40 cellular contexts compared by ENCODE assay signal in genomic region chr20:33072362-33072761, GRCh38. TPM values are rescaled to one million over a fixed set of nuclear protein-coding genes. Genes with fewer than 3 reads are reported as not detected.
"Had no signal": no experiment of that assay in that cellular context is flagged by ENCODE, and none has a peak within 500 bp of the region (broad histone marks: within the 10 kb centered on the region; RNA-seq: fewer than 3 reads in every experiment).

No MANE protein-coding gene starts in this region.

- H3K36me3 ChIP-seq: adrenal gland, ascending aorta, brain microvascular endothelial cell, breast epithelium, cardiac muscle cell had no signal

- H3K27ac ChIP-seq: adrenal gland, ascending aorta, body of pancreas, brain microvascular endothelial cell, breast epithelium, cardiac muscle cell had no signal

- ATAC-seq: activated naive CD4-positive, alpha-beta T cell treated with anti-CD3 and anti-CD28 coated beads, Interleukin-2, amount 50 U/mL, for 72 hours; activated naive CD8-positive, alpha-beta T cell treated with anti-CD3 and anti-CD28 coated beads, Interleukin-2, amount 50 U/mL, for 24 hours; activated T-cell treated with anti-CD3 and anti-CD28 coated beads, Interleukin-2, amount 50 U/mL, for 4 hours; activated T-cell treated with anti-CD3 and anti-CD28 coated beads, Interleukin-2, amount 50 U/mL, for 72 hours; activated T-helper 17 cell treated with anti-CD3 and anti-CD28 coated beads, Interleukin-2, amount 50 U/mL, for 72 hours; body of pancreas had no signal

- H3K4me1 ChIP-seq: adrenal gland, ascending aorta, body of pancreas, breast epithelium had no signal

- DNase-seq: activated effector memory CD4-positive, alpha-beta T cell treated with anti-CD3 and anti-CD28 coated beads, Interleukin-2, amount 50 U/mL, for 16 hours; activated effector memory CD4-positive, alpha-beta T cell treated with Interleukin-2 at 50 U/mL for 16 hours; activated gamma-delta T cell; activated gamma-delta T cell treated with Interleukin-2 at 50 U/mL for 16 hours; activated naive CD4-positive, alpha-beta T cell; activated naive CD4-positive, alpha-beta T cell treated with anti-CD3 and anti-CD28 coated beads for 36 hours; activated naive CD4-positive, alpha-beta T cell treated with anti-CD3 and anti-CD28 coated beads, Interleukin-2, amount 10 ng/mL, durations not matched to agents 7 days and 5 days; activated naive CD4-positive, alpha-beta T cell treated with anti-CD3 and anti-CD28 coated beads, Interleukin-2, amount 50 U/mL, for 16 hours; activated naive CD4-positive, alpha-beta T cell treated with Interleukin-2 at 50 U/mL for 16 hours; activated naive CD8-positive, alpha-beta T cell treated with anti-CD3 and anti-CD28 coated beads for 36 hours; activated naive CD8-positive, alpha-beta T cell treated with anti-CD3 and anti-CD28 coated beads, Interleukin-2, amount 10 ng/mL, durations not matched to agents 7 days and 5 days; activated naive CD8-positive, alpha-beta T cell treated with anti-CD3 and anti-CD28 coated beads, Interleukin-2, amount 50 U/mL, for 24 hours; activated T-cell treated with anti-CD3 and anti-CD28 coated beads, Interleukin-2, amount 50 U/mL, for 1 hour; activated T-cell treated with anti-CD3 and anti-CD28 coated beads, Interleukin-2, amount 50 U/mL, for 24 hours; activated T-cell treated with anti-CD3 and anti-CD28 coated beads, Interleukin-2, amount 50 U/mL, for 4 hours; activated T-cell treated with anti-CD3 and anti-CD28 coated beads, Interleukin-2, amount 50 U/mL, for 48 hours; activated T-cell treated with anti-CD3 and anti-CD28 coated beads, Interleukin-2, amount 50 U/mL, for 72 hours; adrenal gland; amniotic stem cell; amygdala; anterior cingulate cortex; body of pancreas; brain microvascular endothelial cell; caudate nucleus; central memory CD4-positive, alpha-beta T cell; cerebellar nuclear complex had no signal

- H3K27me3 ChIP-seq: ascending aorta, body of pancreas, brain microvascular endothelial cell had no signal

- H3K4me3 ChIP-seq: adrenal gland, ascending aorta, body of pancreas, breast epithelium, cardiac muscle cell had no signal

- H3K9me3 ChIP-seq: adrenal gland, ascending aorta, body of pancreas, breast epithelium had no signal

RNA-seq across cellular contexts. Expression of gene BPIFB4, which starts 7.1 kb away (rescaled TPM):
- total RNA-seq: activated naive CD4-positive, alpha-beta T cell treated with anti-CD3 and anti-CD28 coated beads for 36 hours; activated naive CD4-positive, alpha-beta T cell treated with anti-CD3 and anti-CD28 coated beads, Interleukin-2, amount 50 U/mL, for 72 hours; activated naive CD8-positive, alpha-beta T cell treated with anti-CD3 and anti-CD28 coated beads for 36 hours; activated naive CD8-positive, alpha-beta T cell treated with anti-CD3 and anti-CD28 coated beads, Interleukin-2, amount 10 ng/mL, durations not matched to agents 7 days and 5 days; activated T-cell treated with anti-CD3 and anti-CD28 coated beads, Interleukin-2, amount 50 U/mL, for 4 hours; activated T-cell treated with anti-CD3 and anti-CD28 coated beads, Interleukin-2, amount 50 U/mL, for 72 hours; activated T-helper 1 cell treated with anti-CD3 and anti-CD28 coated beads, Interleukin-12 subunit alpha, Interleukin-12 subunit beta, Interleukin-2, Interleukin-4 antibody, amounts not matched to agents 30 ng/mL and 10 ng/mL and 1 ng/mL, durations not matched to agents 14 hours and 24 hours and 36 hours; activated T-helper 17 cell treated with anti-CD3 and anti-CD28 coated beads, Interleukin-2, amount 50 U/mL, for 72 hours; activated T-helper 2 cell treated with anti-CD3 and anti-CD28 coated beads, Interferon-gamma antibody, Interleukin-2, Interleukin-4, amounts not matched to agents 10 μg/mL and 5 μg/mL and 100 μg/mL, durations not matched to agents 14 hours and 24 hours and 36 hours; adrenal gland; aorta; ascending aorta; astrocyte; body of pancreas; breast epithelium; bronchial epithelial cell; cardiac muscle cell; cardiac septum; cerebellum; chondrocyte had no signal
- polyA plus RNA-seq: aorta, cardiac muscle cell had no signal

RNA-seq across cellular contexts. Expression of gene BPIFB3, which starts 18.7 kb away (rescaled TPM):
- total RNA-seq: activated naive CD4-positive, alpha-beta T cell treated with anti-CD3 and anti-CD28 coated beads for 36 hours; activated naive CD4-positive, alpha-beta T cell treated with anti-CD3 and anti-CD28 coated beads, Interleukin-2, amount 50 U/mL, for 72 hours; activated naive CD8-positive, alpha-beta T cell treated with anti-CD3 and anti-CD28 coated beads for 36 hours; activated naive CD8-positive, alpha-beta T cell treated with anti-CD3 and anti-CD28 coated beads, Interleukin-2, amount 10 ng/mL, durations not matched to agents 7 days and 5 days; activated T-cell treated with anti-CD3 and anti-CD28 coated beads, Interleukin-2, amount 50 U/mL, for 4 hours; activated T-cell treated with anti-CD3 and anti-CD28 coated beads, Interleukin-2, amount 50 U/mL, for 72 hours; activated T-helper 1 cell treated with anti-CD3 and anti-CD28 coated beads, Interleukin-12 subunit alpha, Interleukin-12 subunit beta, Interleukin-2, Interleukin-4 antibody, amounts not matched to agents 30 ng/mL and 10 ng/mL and 1 ng/mL, durations not matched to agents 14 hours and 24 hours and 36 hours; activated T-helper 17 cell treated with anti-CD3 and anti-CD28 coated beads, Interleukin-2, amount 50 U/mL, for 72 hours; activated T-helper 2 cell treated with anti-CD3 and anti-CD28 coated beads, Interferon-gamma antibody, Interleukin-2, Interleukin-4, amounts not matched to agents 10 μg/mL and 5 μg/mL and 100 μg/mL, durations not matched to agents 14 hours and 24 hours and 36 hours; adrenal gland; aorta; ascending aorta; astrocyte; body of pancreas; breast epithelium; bronchial epithelial cell; cardiac muscle cell; cardiac septum; cerebellum; chondrocyte had no signal
- polyA plus RNA-seq: adipose tissue, adrenal gland, aorta, cardiac muscle cell had no signal

RNA-seq across cellular contexts. Expression of gene BPIFB6, which starts 40.9 kb away (rescaled TPM):
- total RNA-seq: activated naive CD4-positive, alpha-beta T cell treated with anti-CD3 and anti-CD28 coated beads for 36 hours; activated naive CD4-positive, alpha-beta T cell treated with anti-CD3 and anti-CD28 coated beads, Interleukin-2, amount 50 U/mL, for 72 hours; activated naive CD8-positive, alpha-beta T cell treated with anti-CD3 and anti-CD28 coated beads for 36 hours; activated naive CD8-positive, alpha-beta T cell treated with anti-CD3 and anti-CD28 coated beads, Interleukin-2, amount 10 ng/mL, durations not matched to agents 7 days and 5 days; activated T-cell treated with anti-CD3 and anti-CD28 coated beads, Interleukin-2, amount 50 U/mL, for 4 hours; activated T-cell treated with anti-CD3 and anti-CD28 coated beads, Interleukin-2, amount 50 U/mL, for 72 hours; activated T-helper 1 cell treated with anti-CD3 and anti-CD28 coated beads, Interleukin-12 subunit alpha, Interleukin-12 subunit beta, Interleukin-2, Interleukin-4 antibody, amounts not matched to agents 30 ng/mL and 10 ng/mL and 1 ng/mL, durations not matched to agents 14 hours and 24 hours and 36 hours; activated T-helper 17 cell treated with anti-CD3 and anti-CD28 coated beads, Interleukin-2, amount 50 U/mL, for 72 hours; activated T-helper 2 cell treated with anti-CD3 and anti-CD28 coated beads, Interferon-gamma antibody, Interleukin-2, Interleukin-4, amounts not matched to agents 10 μg/mL and 5 μg/mL and 100 μg/mL, durations not matched to agents 14 hours and 24 hours and 36 hours; adrenal gland; aorta; ascending aorta; astrocyte; body of pancreas; breast epithelium; bronchial epithelial cell; cardiac muscle cell; cardiac septum; cerebellum; chondrocyte had no signal
- polyA plus RNA-seq: adipose tissue, adrenal gland, aorta, cardiac muscle cell had no signal
